Comparison of ENCODE assay signal across 13 cellular contexts in the genomic region with DNA sequence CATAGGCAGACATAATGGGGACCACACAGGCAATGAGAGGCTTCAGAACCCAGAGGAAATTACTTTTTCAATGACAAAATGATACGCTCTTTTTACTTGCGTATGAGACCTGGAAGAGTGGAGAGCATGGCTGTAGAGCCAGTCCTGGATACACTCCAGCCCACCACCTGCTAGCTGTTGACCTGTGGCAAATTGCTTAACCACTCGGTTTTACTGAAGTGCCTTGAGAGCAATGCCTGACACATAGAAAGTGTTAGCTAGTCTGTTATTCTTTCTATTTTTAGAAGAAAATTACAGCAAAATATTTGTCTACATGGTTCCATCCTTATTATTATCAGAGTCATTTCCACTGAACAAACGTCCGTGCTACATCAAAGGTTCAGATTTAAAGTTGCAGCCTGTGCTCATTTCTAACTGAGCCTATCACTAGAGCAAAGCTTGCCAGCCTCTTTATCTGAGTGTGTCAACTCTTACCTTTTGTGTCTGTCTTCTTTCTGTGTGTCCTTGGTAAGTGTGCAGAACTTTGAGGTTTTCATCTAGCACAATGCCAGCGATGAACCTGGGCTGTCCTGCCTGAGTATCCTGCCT. TPM values are rescaled to one million over a fixed set of nuclear protein-coding genes. Genes with fewer than 3 reads are reported as not detected.
DNase-seq lines count a peak whose midpoint lies in the region; ATAC-seq, FAIRE-seq and TF ChIP-seq lines count a peak whose summit lies in the region.
"Had no signal": no experiment of that assay in that cellular context is flagged by ENCODE, and none has a peak within 500 bp of the region (broad histone marks: within the 10 kb centered on the region; RNA-seq: fewer than 3 reads in every experiment).

No MANE protein-coding gene starts in this region.

- TF ChIP-seq POLR2A in right lobe of liver (IDR thresholded peaks at IDR 0.05) (no peak), HepG2 (IDR thresholded peaks at IDR 0.05; ENCODE audit: insufficient read depth in 1 of 2, low read depth in 2 of 2, low read length in 2 of 2) (no peak)

- H3K27me3 ChIP-seq in right lobe of liver = no peaks in the 10 kb centered on the region
- H3K27me3 ChIP-seq in HepG2 (ENCODE audit: control insufficient read depth in 1 of 2, insufficient read depth in 2 of 2, low read length in 2 of 2) = no peaks in the 10 kb centered on the region
- no peaks in the 10 kb centered on the region for H3K27me3 ChIP-seq in brain microvascular endothelial cell (replicated peaks)
- H3K27me3 ChIP-seq: SJSA1 had no signal

- no peak overlapping the region for H3K9ac ChIP-seq in HepG2 (ENCODE audit: insufficient read depth, low read depth, low read length)

- peaks cover 3 to 4% of the 10 kb centered on the region in 2 donors for H3K9me3 Mint-ChIP-seq in stimulated activated naive B cell treated with anti-CD40 and anti-IgM and Interleukin-4, amounts not matched to agents 10 μg/mL and 1 μg/mL and 100 μg/mL, for 72 hours
- no peaks in the 10 kb centered on the region for H3K9me3 Mint-ChIP-seq in immature natural killer cell
- H3K9me3 Mint-ChIP-seq: type B pancreatic cell had no signal

- POLR2A ChIA-PET in HepG2 (lab: Yijun Ruan, JAX) = no interaction called here

- peak; percentile 32 to 50 (median 44) for ATAC-seq in right lobe of liver
- no peak for ATAC-seq in HepG2
- no peak for ATAC-seq in stimulated activated naive B cell treated with anti-CD40 and anti-IgM and Interleukin-4, amounts not matched to agents 10 μg/mL and 1 μg/mL and 100 μg/mL, for 72 hours (replicated peaks)

- H3K9me3 ChIP-seq in right lobe of liver = no peaks in the 10 kb centered on the region
- no peaks in the 10 kb centered on the region for H3K9me3 ChIP-seq in HepG2 (ENCODE audit: low read length)
- H3K9me3 ChIP-seq: SJSA1 had no signal

- H2AFZ ChIP-seq in HepG2 (ENCODE audit: low read length) = no peak overlapping the region

- H3K27me3 Mint-ChIP-seq in stimulated activated naive B cell treated with anti-CD40 and anti-IgM and Interleukin-4, amounts not matched to agents 10 μg/mL and 1 μg/mL and 100 μg/mL, for 72 hours = no peaks in the 10 kb centered on the region
- peaks cover 0 to 1% (median 0%) of the 10 kb centered on the region in 3 donors for H3K27me3 Mint-ChIP-seq in immature natural killer cell (ENCODE audit: low read depth in 3 of 3)
- H3K27me3 Mint-ChIP-seq: type B pancreatic cell had no signal

- DNase-seq in right lobe of liver = peak in 1 of 3 donors; percentile 29
- DNase-seq in HepG2 (ENCODE audit: low spot score) = no peak
- peak; percentile 80 for DNase-seq in NCI-H2227 (lab: John Stamatoyannopoulos, UW; ENCODE audit: unreplicated experiment)
- DNase-seq in brain microvascular endothelial cell = no peak
- no peak for DNase-seq in stimulated activated naive B cell treated with anti-CD40 and anti-IgM and Interleukin-4, amounts not matched to agents 10 μg/mL and 1 μg/mL and 100 μg/mL, for 72 hours
- no peak for DNase-seq in NCI-H526 (lab: John Stamatoyannopoulos, UW)
- DNase-seq in immature natural killer cell = no peak
- no peak for DNase-seq in T-helper 9 cell
- DNase-seq: amniotic stem cell had no signal

- intact Hi-C loops in right lobe of liver (cut with DNase I) (no loop called here), HepG2 (cut with micrococcal nuclease; ENCODE audit: unreplicated experiment) (no loop called here)

- no peak overlapping the region for H3K4me3 Mint-ChIP-seq in stimulated activated naive B cell treated with anti-CD40 and anti-IgM and Interleukin-4, amounts not matched to agents 10 μg/mL and 1 μg/mL and 100 μg/mL, for 72 hours
- H3K4me3 Mint-ChIP-seq in immature natural killer cell = no peak overlapping the region
- H3K4me3 Mint-ChIP-seq: type B pancreatic cell had no signal

- H3K4me1 ChIP-seq in right lobe of liver (peaks cover 0 to 10% (median 0%) of the 10 kb centered on the region in 4 donors), HepG2 (ENCODE audit: insufficient read depth, low read length) (no peaks in the 10 kb centered on the region)

- in situ Hi-C loops in HepG2 (cut with HindIII; ENCODE audit: extremely low pct_ligation_motif_present, low pct_unique_long_range_greater_than_20kb) = no loop called here
- in situ Hi-C loops in brain microvascular endothelial cell (cut with HindIII; ENCODE audit: low pct_ligation_motif_present, low sequenced_read_pairs) = no loop called here

- no peak for TF ChIP-seq RAD21 in HepG2 (CRISPR knock-in tag; IDR thresholded peaks at IDR 0.05)

- H3K27ac Mint-ChIP-seq in stimulated activated naive B cell treated with anti-CD40 and anti-IgM and Interleukin-4, amounts not matched to agents 10 μg/mL and 1 μg/mL and 100 μg/mL, for 72 hours = peak overlapping the region; percentile 25
- peak overlapping the region in 3 of 6 donors; percentile 12 to 21 (median 13) for H3K27ac Mint-ChIP-seq in immature natural killer cell
- H3K27ac Mint-ChIP-seq: type B pancreatic cell had no signal

- CTCF ChIA-PET in HepG2 (lab: Yijun Ruan, JAX; ENCODE audit: low intra/inter-chr PET ratio, low total read pairs) = no interaction called here

- H3K4me1 Mint-ChIP-seq in stimulated activated naive B cell treated with anti-CD40 and anti-IgM and Interleukin-4, amounts not matched to agents 10 μg/mL and 1 μg/mL and 100 μg/mL, for 72 hours = peaks cover 32 to 68% of the 10 kb centered on the region in 2 donors
- peaks cover 28 to 55% of the 10 kb centered on the region in 2 donors for H3K4me1 Mint-ChIP-seq in immature natural killer cell

- FAIRE-seq in HepG2 (lab: Jason Lieb, UNC) = no peak

- H3K4me3 ChIP-seq in right lobe of liver (no peak overlapping the region), HepG2 (replicated peaks in 1 of 3; ENCODE audit: insufficient read depth in 1 of 3, low read depth in 2 of 3, low read length in 3 of 3) (no peak overlapping the region), brain microvascular endothelial cell (ENCODE audit: low read depth, low read length) (no peak overlapping the region)
- H3K4me3 ChIP-seq: SJSA1 had no signal

- H4K20me1 ChIP-seq in HepG2 (ENCODE audit: insufficient read depth, low read length) = no peaks in the 10 kb centered on the region

- H3K79me2 ChIP-seq in HepG2 (ENCODE audit: insufficient read depth, low read length) = no peaks in the 10 kb centered on the region

- TF ChIP-seq EP300 in HepG2 (IDR thresholded peaks at IDR 0.05; ENCODE audit: low read depth in 2 of 2, low read length in 2 of 2) (no peak), HepG2 (CRISPR knock-in tag; IDR thresholded peaks at IDR 0.05; ENCODE audit: borderline replicate concordance) (no peak)

- no peak for TF ChIP-seq CTCF in right lobe of liver (IDR thresholded peaks at IDR 0.05)
- TF ChIP-seq CTCF in HepG2 (CRISPR knock-in tag; IDR thresholded peaks at IDR 0.05) = no peak
- TF ChIP-seq CTCF in brain microvascular endothelial cell (IDR thresholded peaks at IDR 0.05; ENCODE audit: low read depth, low read length, missing control alignments) = no peak

- H3K27ac ChIP-seq in right lobe of liver (no peak overlapping the region), HepG2 (ENCODE audit: extremely low read length, insufficient read depth, low read length) (no peak overlapping the region), brain microvascular endothelial cell (peak overlapping the region; percentile 36)
- H3K27ac ChIP-seq: epithelial cell of prostate, SJSA1 had no signal

- WGBS in right lobe of liver (ENCODE audit: insufficient coverage, low coverage, low lambda C conversion rate, missing lambda C conversion rate) = 54% methylated on average over 4 of the region's 6 CpGs
- 95% methylated on average over 6 of the region's 6 CpGs for WGBS in HepG2 (ENCODE audit: low lambda C conversion rate)

- H3K36me3 ChIP-seq in right lobe of liver (no peaks in the 10 kb centered on the region), HepG2 (replicated peaks in 1 of 2; ENCODE audit: control insufficient read depth in 1 of 2, insufficient read depth in 2 of 2, low read length in 2 of 2) (peaks cover 0 to 21% of the 10 kb centered on the region in 2 experiments; a peak in 4 of 5 replicates), brain microvascular endothelial cell (replicated peaks) (no peaks in the 10 kb centered on the region)

- H3K4me2 ChIP-seq in HepG2 (ENCODE audit: low read depth, low read length) = no peak overlapping the region

- BruUV-seq in HepG2 (replicated peaks; lab: Mats Ljungman, UMichigan) = no TSS peak

- H3K36me3 Mint-ChIP-seq in stimulated activated naive B cell treated with anti-CD40 and anti-IgM and Interleukin-4, amounts not matched to agents 10 μg/mL and 1 μg/mL and 100 μg/mL, for 72 hours = peaks cover 43 to 59% of the 10 kb centered on the region in 2 donors
- peaks cover 20 to 39% (median 21%) of the 10 kb centered on the region in 3 donors for H3K36me3 Mint-ChIP-seq in immature natural killer cell

RNA-seq across cellular contexts. Expression of gene GPR183, which starts 9.6 kb away (rescaled TPM):
- total RNA-seq in right lobe of liver = 1 to 10 TPM in 3 of 6 experiments, under 1 TPM in 3; 0.26 to 3.2 (median 1.0) TPM
- not detected in 2 replicates for total RNA-seq in HepG2 (2016; rRNA removed; fragmentation: Illumina TruSeq; extraction: Trizol)
- not detected in 2 replicates for total RNA-seq in HepG2 (2016; cell fraction: cytosol; rRNA removed; fragmentation: Illumina TruSeq; extraction: Trizol; ENCODE audit: low read depth)
- total RNA-seq in HepG2 (2016; cell fraction: insoluble cytoplasmic fraction; rRNA removed; fragmentation: Illumina TruSeq; extraction: Trizol) = not detected in 2 replicates
- not detected in 2 replicates for total RNA-seq in HepG2 (2016; cell fraction: membrane; rRNA removed; fragmentation: Illumina TruSeq; extraction: Trizol)
- not detected in 2 replicates for total RNA-seq in HepG2 (2016; cell fraction: nucleus; rRNA removed; fragmentation: Illumina TruSeq; extraction: Trizol)
- not detected in 2 replicates for polyA plus RNA-seq in HepG2 (2011; rRNA removed)
- polyA plus RNA-seq in HepG2 (2011; cell fraction: cytosol; rRNA removed) = not detected in 2 replicates
- polyA plus RNA-seq in HepG2 (2011; cell fraction: nucleus; rRNA removed) = not detected in 2 replicates
- polyA plus RNA-seq in HepG2 (2012) = 0.08 TPM in 1 of 2 replicates, not detected in the other
- not detected in 2 replicates for polyA plus RNA-seq in HepG2 (2016; cell fraction: cytosol; fragmentation: Illumina TruSeq; extraction: Trizol; ENCODE audit: low read depth)
- polyA plus RNA-seq in HepG2 (2016; cell fraction: insoluble cytoplasmic fraction; fragmentation: Illumina TruSeq; extraction: Trizol; ENCODE audit: low read depth) = not detected in 2 replicates
- polyA plus RNA-seq in HepG2 (2016; cell fraction: membrane; fragmentation: Illumina TruSeq; extraction: Trizol; ENCODE audit: low read depth) = not detected in 2 replicates
- polyA plus RNA-seq in HepG2 (2016; cell fraction: nucleus; fragmentation: Illumina TruSeq; extraction: Trizol; ENCODE audit: insufficient read depth, low read depth) = not detected in 2 replicates
- polyA minus RNA-seq in HepG2 (2011; rRNA and poly(A)+ RNA removed; ENCODE audit: low replicate concordance) = not detected in 2 replicates
- not detected in 2 replicates for polyA minus RNA-seq in HepG2 (2011; cell fraction: cytosol; rRNA and poly(A)+ RNA removed)
- 0.26 TPM in 1 of 2 replicates, not detected in the other for polyA minus RNA-seq in HepG2 (2011; cell fraction: nucleus; rRNA and poly(A)+ RNA removed)
- polyA plus RNA-seq in immature natural killer cell = 100 to 1,000 TPM in 1 of 3 donors, 10 to 100 TPM in 2; 63.2 to 154 (median 87.1) TPM
- total RNA-seq: HT1080 had no signal

RNA-seq across cellular contexts. Expression of gene GPR18, which starts 58.6 kb away (rescaled TPM):
- total RNA-seq in right lobe of liver (under 1 TPM in 2 of 6 experiments, not detected in 4; 0.13 to 0.17 TPM), HepG2 (2016; rRNA removed; fragmentation: Illumina TruSeq; extraction: Trizol) (not detected in 2 replicates)
- total RNA-seq in HepG2 (2016; cell fraction: cytosol; rRNA removed; fragmentation: Illumina TruSeq; extraction: Trizol; ENCODE audit: low read depth) = not detected in 2 replicates
- total RNA-seq in HepG2 (2016; cell fraction: insoluble cytoplasmic fraction; rRNA removed; fragmentation: Illumina TruSeq; extraction: Trizol) = not detected in 2 replicates
- total RNA-seq in HepG2 (2016; cell fraction: membrane; rRNA removed; fragmentation: Illumina TruSeq; extraction: Trizol) = not detected in 2 replicates
- not detected in 2 replicates for total RNA-seq in HepG2 (2016; cell fraction: nucleus; rRNA removed; fragmentation: Illumina TruSeq; extraction: Trizol)
- polyA plus RNA-seq in HepG2 (2011; rRNA removed) (not detected in 2 replicates), immature natural killer cell (10 to 100 TPM; 10.1 to 30.0 (median 21.1) TPM)
- not detected in 2 replicates for polyA plus RNA-seq in HepG2 (2011; cell fraction: cytosol; rRNA removed)
- polyA plus RNA-seq in HepG2 (2011; cell fraction: nucleus; rRNA removed) = not detected in 2 replicates
- 0.09 and 0.13 TPM in 2 replicates for polyA plus RNA-seq in HepG2 (2012)
- polyA plus RNA-seq in HepG2 (2016; cell fraction: cytosol; fragmentation: Illumina TruSeq; extraction: Trizol; ENCODE audit: low read depth) = not detected in 2 replicates
- polyA plus RNA-seq in HepG2 (2016; cell fraction: insoluble cytoplasmic fraction; fragmentation: Illumina TruSeq; extraction: Trizol; ENCODE audit: low read depth) = not detected in 2 replicates
- polyA plus RNA-seq in HepG2 (2016; cell fraction: membrane; fragmentation: Illumina TruSeq; extraction: Trizol; ENCODE audit: low read depth) = not detected in 2 replicates
- not detected in 2 replicates for polyA plus RNA-seq in HepG2 (2016; cell fraction: nucleus; fragmentation: Illumina TruSeq; extraction: Trizol; ENCODE audit: insufficient read depth, low read depth)
- not detected in 2 replicates for polyA minus RNA-seq in HepG2 (2011; rRNA and poly(A)+ RNA removed; ENCODE audit: low replicate concordance)
- not detected in 2 replicates for polyA minus RNA-seq in HepG2 (2011; cell fraction: cytosol; rRNA and poly(A)+ RNA removed)
- 0.26 TPM in 1 of 2 replicates, not detected in the other for polyA minus RNA-seq in HepG2 (2011; cell fraction: nucleus; rRNA and poly(A)+ RNA removed)
- total RNA-seq: HT1080, SJSA1 had no signal

Comparison
In these comparisons a context has a peak if more than half of its experiments do, and no peak if none do; other contexts are left out.
1. ATAC-seq: peak in right lobe of liver (4 of 4); none in HepG2 (single experiment) and stimulated activated naive B cell treated with anti-CD40 and anti-IgM and Interleukin-4, amounts not matched to agents 10 μg/mL and 1 μg/mL and 100 μg/mL, for 72 hours (0 of 2).